8 cellular contexts compared by ENCODE assay signal in genomic region chrX:119685225-119686066, GRCh38. TPM values are rescaled to one million over a fixed set of nuclear protein-coding genes. Genes with fewer than 3 reads are reported as not detected.
DNase-seq lines count a peak whose midpoint lies in the region; ATAC-seq and TF ChIP-seq lines count a peak whose summit lies in the region.

No MANE protein-coding gene starts in this region.

- H3K4me1 Mint-ChIP-seq in activated naive CD4-positive, alpha-beta T cell treated with anti-CD3 and anti-CD28 coated beads for 36 hours (ENCODE audit: low read depth): peaks cover 50% of the 10 kb centered on the region

- ATAC-seq in HG03439 (IDR thresholded peaks at IDR 0.05; ENCODE audit: unreplicated experiment): peak; percentile 42

- peak overlapping the region; percentile 84 for H3K4me3 Mint-ChIP-seq in activated naive CD4-positive, alpha-beta T cell treated with anti-CD3 and anti-CD28 coated beads for 36 hours

- H3K27ac Mint-ChIP-seq in activated naive CD4-positive, alpha-beta T cell treated with anti-CD3 and anti-CD28 coated beads for 36 hours: peak overlapping the region; percentile 100

- H3K27me3 ChIP-seq in esophagus squamous epithelium: no peaks in the 10 kb centered on the region

- peak overlapping the region in 1 of 4 donors; percentile 39 for H3K4me3 ChIP-seq in esophagus squamous epithelium

- peak in 1 of 4 donors; percentile 31 for TF ChIP-seq POLR2A in esophagus squamous epithelium (IDR thresholded peaks at IDR 0.05)

- CTCF ChIA-PET in activated naive CD4-positive, alpha-beta T cell treated with anti-CD3 and anti-CD28 coated beads for 36 hours (lab: Charles Lee): interaction anchor here (0.7 to 1.8 kb wide), 5 partner anchors 10 to 79 kb away, joined by 3 to 10 read pairs (median 3); partner anchors contain the start of gene NKRF

- no peaks in the 10 kb centered on the region for H3K27me3 Mint-ChIP-seq in activated naive CD4-positive, alpha-beta T cell treated with anti-CD3 and anti-CD28 coated beads for 36 hours (ENCODE audit: low read depth)

- H3K9me3 Mint-ChIP-seq in activated naive CD4-positive, alpha-beta T cell treated with anti-CD3 and anti-CD28 coated beads for 36 hours: no peaks in the 10 kb centered on the region

- H3K4me1 ChIP-seq in esophagus squamous epithelium: peaks cover 0 to 34% (median 8%) of the 10 kb centered on the region in 3 donors

- TF ChIP-seq CTCF in esophagus squamous epithelium (IDR thresholded peaks at IDR 0.05): no peak

- no peaks in the 10 kb centered on the region for H3K36me3 ChIP-seq in esophagus squamous epithelium

- H3K36me3 Mint-ChIP-seq in activated naive CD4-positive, alpha-beta T cell treated with anti-CD3 and anti-CD28 coated beads for 36 hours (ENCODE audit: low read depth): peaks cover 10% of the 10 kb centered on the region

- H3K27ac ChIP-seq in esophagus squamous epithelium: peak overlapping the region; percentile 59 to 90 (median 78)

- no peaks in the 10 kb centered on the region for H3K9me3 ChIP-seq in esophagus squamous epithelium

- WGBS in esophagus squamous epithelium, 2 donors: 63 to 70% methylated on average over 7 to 10 of the region's 15 CpGs

- intact Hi-C loops in activated naive CD4-positive, alpha-beta T cell treated with anti-CD3 and anti-CD28 coated beads for 36 hours (cut with micrococcal nuclease): loop anchor here (10.0 kb wide), 1 partner anchor 1151 kb away; no protein-coding TSS in a partner anchor
- intact Hi-C loops in esophagus squamous epithelium (cut with DNase I): no loop called here

- DNase-seq in activated naive CD4-positive, alpha-beta T cell treated with anti-CD3 and anti-CD28 coated beads for 36 hours: peak; percentile 80
- DNase-seq in activated naive CD4-positive, alpha-beta T cell (lab: John Stamatoyannopoulos, UW): no peak
- DNase-seq in UCSD-AML1 (lab: John Stamatoyannopoulos, UW; ENCODE audit: unreplicated experiment) (peak; percentile 59), esophagus squamous epithelium (lab: John Stamatoyannopoulos, UW) (no peak), retina (peak; percentile 18), LoVo (ENCODE audit: low spot score) (no peak), NCI-H1048 (lab: John Stamatoyannopoulos, UW) (no peak)

RNA-seq across cellular contexts. Expression of gene SEPTIN6, which starts 7.5 kb away (rescaled TPM):
- 100 to 1,000 TPM; 137 to 143 TPM for total RNA-seq in activated naive CD4-positive, alpha-beta T cell treated with anti-CD3 and anti-CD28 coated beads for 36 hours
- 10 to 100 TPM in 2 of 4 donors, 1 to 10 TPM in 2; 3.4 to 13.4 (median 8.2) TPM for total RNA-seq in esophagus squamous epithelium

Comparison
In these comparisons a context has a peak if more than half of its experiments do, and no peak if none do; other contexts are left out.
1. DNase-seq: peak in activated naive CD4-positive, alpha-beta T cell treated with anti-CD3 and anti-CD28 coated beads for 36 hours (single experiment), UCSD-AML1 (single experiment) and retina (single experiment); none in activated naive CD4-positive, alpha-beta T cell (0 of 4), esophagus squamous epithelium (single experiment), LoVo (single experiment) and NCI-H1048 (single experiment).
2. RNA of gene SEPTIN6, which starts 7.5 kb away (total RNA-seq): 137 to 143 TPM in activated naive CD4-positive, alpha-beta T cell treated with anti-CD3 and anti-CD28 coated beads for 36 hours; 3.4 to 13.4 TPM in esophagus squamous epithelium; every median in the first group is over 4 times any median in the second.